ENCODE assay signal across 8 cellular contexts in the genomic region with DNA sequence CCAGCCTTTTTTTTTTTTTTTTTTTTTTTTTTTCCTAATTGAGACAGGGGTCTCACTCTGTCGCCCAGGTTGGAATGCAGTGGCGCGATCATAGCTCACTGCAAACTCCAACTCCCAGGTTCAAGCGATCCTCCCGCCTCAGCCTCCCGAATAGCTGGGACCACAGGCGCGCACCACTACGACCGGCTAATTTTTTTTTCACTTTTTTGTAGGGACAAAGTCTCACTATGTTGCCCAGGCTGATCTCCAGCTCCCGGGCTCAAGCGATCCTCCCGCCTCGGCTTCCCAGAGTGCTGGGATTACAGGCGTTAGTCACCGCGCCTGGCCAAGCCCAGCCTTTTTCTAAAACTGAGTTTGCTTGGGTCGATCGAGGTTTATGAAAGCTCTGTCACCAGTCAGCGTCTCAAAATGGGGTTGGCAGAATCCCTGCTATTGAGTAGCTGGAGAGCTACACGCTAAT. TPM values are rescaled to one million over a fixed set of nuclear protein-coding genes. Genes with fewer than 3 reads are reported as not detected.
DNase-seq lines count a peak whose midpoint lies in the region; ATAC-seq, FAIRE-seq and TF ChIP-seq lines count a peak whose summit lies in the region.

No MANE protein-coding gene starts in this region.

- TF ChIP-seq RAD21 in Ishikawa (IDR thresholded peaks at IDR 0.05; ENCODE audit: low read depth): no peak

- no peak for FAIRE-seq in urothelium cell line (lab: Jason Lieb, UNC)

- peaks cover 25% of the 10 kb centered on the region for H3K36me3 Mint-ChIP-seq in CD8-positive, alpha-beta T cell

- peaks cover 33% of the 10 kb centered on the region for H3K4me1 Mint-ChIP-seq in CD8-positive, alpha-beta T cell (ENCODE audit: low read depth)

- H3K4me3 Mint-ChIP-seq in CD8-positive, alpha-beta T cell: peak overlapping the region; percentile 99

- H3K27ac ChIP-seq in CD8-positive, alpha-beta T cell (ENCODE audit: low read depth, low read length): peak overlapping the region; percentile 100
- peak overlapping the region; percentile 100 for H3K27ac ChIP-seq in neutrophil

- no peak for DNase-seq in CD8-positive, alpha-beta T cell
- DNase-seq in activated T-cell treated with anti-CD3 and anti-CD28 coated beads, Interleukin-2, amount 50 U/mL, for 48 hours: peak; percentile 37 to 44
- DNase-seq in fibroblast of villous mesenchyme (ENCODE audit: low read depth): peak; percentile 70
- no peak for DNase-seq in iPS-NIHi11 (ENCODE audit: low spot score)
- DNase-seq in urothelium cell line (ENCODE audit: low spot score): no peak

- CTCF ChIA-PET in CD8-positive, alpha-beta T cell (lab: Charles Lee): interaction anchor here (0.6 to 0.7 kb wide), 3 partner anchors 13 to 222 kb away, joined by 3 read pairs; no protein-coding TSS in a partner anchor

- H3K27me3 Mint-ChIP-seq in CD8-positive, alpha-beta T cell (ENCODE audit: low read depth): no peaks in the 10 kb centered on the region

- no peaks in the 10 kb centered on the region for H3K9me3 ChIP-seq in CD8-positive, alpha-beta T cell (ENCODE audit: low read length)
- no peaks in the 10 kb centered on the region for H3K9me3 ChIP-seq in neutrophil

- H3K4me1 ChIP-seq in CD8-positive, alpha-beta T cell (ENCODE audit: insufficient read depth, low read length): peaks cover 38% of the 10 kb centered on the region
- peaks cover 24 to 49% of the 10 kb centered on the region in 2 experiments for H3K4me1 ChIP-seq in neutrophil (ENCODE audit: control insufficient read depth in 1 of 2, insufficient read depth in 1 of 2, low read depth in 1 of 2, low read length in 1 of 2)

- no peak for TF ChIP-seq EP300 in Ishikawa (IDR thresholded peaks at IDR 0.05; ENCODE audit: borderline replicate concordance)

- POLR2A ChIA-PET in CD8-positive, alpha-beta T cell (lab: Charles Lee): interaction anchor here (0.5 to 5.9 kb wide), 13 partner anchors 10 to 1725 kb away, joined by 3 to 67 read pairs (median 6); partner anchors contain the start of genes GRIPAP1, KCND1, PIM2 and PQBP1

- H3K27me3 ChIP-seq in CD8-positive, alpha-beta T cell (ENCODE audit: insufficient read depth, low read length): no peaks in the 10 kb centered on the region
- H3K27me3 ChIP-seq in neutrophil: no peaks in the 10 kb centered on the region

- peak overlapping the region; percentile 94 for H3K4me3 ChIP-seq in CD8-positive, alpha-beta T cell (ENCODE audit: low read depth, low read length)
- H3K4me3 ChIP-seq in fibroblast of villous mesenchyme (ENCODE audit: low read depth, low read length): peak overlapping the region; percentile 55
- H3K4me3 ChIP-seq in neutrophil (ENCODE audit: low read depth in 1 of 2, low read length in 1 of 2): peak overlapping the region; percentile 65 to 86

- H3K36me3 ChIP-seq in CD8-positive, alpha-beta T cell (ENCODE audit: insufficient read depth, low read length): peaks cover 14% of the 10 kb centered on the region
- H3K36me3 ChIP-seq in neutrophil: peaks cover 8% of the 10 kb centered on the region

- intact Hi-C loops in CD8-positive, alpha-beta T cell (cut with DNase I, micrococcal nuclease): loop anchor here (1.0 to 5.0 kb wide), 10 partner anchors 41 to 361 kb away; partner anchors contain the start of genes TFE3 (in 2 of the 2), GPKOW (in 1 of the 2), GRIPAP1 (in 1 of the 2) and HDAC6 (in 1 of the 2)

- H3K27ac Mint-ChIP-seq in CD8-positive, alpha-beta T cell: peak overlapping the region; percentile 100

- no peak for TF ChIP-seq CTCF in CD8-positive, alpha-beta T cell (IDR thresholded peaks at IDR 0.05)
- TF ChIP-seq CTCF in fibroblast of villous mesenchyme (IDR thresholded peaks at IDR 0.05; ENCODE audit: insufficient read depth, low read depth, low read length) (no peak), neutrophil (IDR thresholded peaks at IDR 0.05) (no peak)

- no peaks in the 10 kb centered on the region for H3K9me3 Mint-ChIP-seq in CD8-positive, alpha-beta T cell

- no peak for ATAC-seq in CD8-positive, alpha-beta T cell
- no peak for ATAC-seq in GM21423 (IDR thresholded peaks at IDR 0.05; ENCODE audit: unreplicated experiment)

TF ChIP-seq in Ishikawa, 13 proteins besides CTCF, POLR2A, EP300 and RAD21:
- no peak for TF ChIP-seq FOXM1 (IDR thresholded peaks at IDR 0.05; ENCODE audit: borderline replicate concordance, low read depth)
- TF ChIP-seq YY1 (IDR thresholded peaks at IDR 0.05; ENCODE audit: low read depth): no peak
- TF ChIP-seq, protein P1, sequence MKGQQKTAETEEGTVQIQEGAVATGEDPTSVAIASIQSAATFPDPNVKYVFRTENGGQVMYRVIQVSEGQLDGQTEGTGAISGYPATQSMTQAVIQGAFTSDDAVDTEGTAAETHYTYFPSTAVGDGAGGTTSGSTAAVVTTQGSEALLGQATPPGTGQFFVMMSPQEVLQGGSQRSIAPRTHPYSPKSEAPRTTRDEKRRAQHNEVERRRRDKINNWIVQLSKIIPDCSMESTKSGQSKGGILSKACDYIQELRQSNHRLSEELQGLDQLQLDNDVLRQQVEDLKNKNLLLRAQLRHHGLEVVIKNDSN (IDR thresholded peaks at IDR 0.05): no peak
- no peak for TF ChIP-seq EGR1 (IDR thresholded peaks at IDR 0.05)
- TF ChIP-seq TEAD4 (IDR thresholded peaks at IDR 0.05): no peak
- TF ChIP-seq TAF1 (IDR thresholded peaks at IDR 0.05; ENCODE audit: low read depth): 0 out of 2 replicates have a peak, but pooled peaks have one; percentile 25
- no peak for TF ChIP-seq TCF12 (IDR thresholded peaks at IDR 0.05; ENCODE audit: low read depth)
- peak; percentile 84 for TF ChIP-seq ZBTB7A (IDR thresholded peaks at IDR 0.05; ENCODE audit: low read depth)
- TF ChIP-seq CREB1 (IDR thresholded peaks at IDR 0.05; ENCODE audit: low read depth): no peak

RNA-seq across cellular contexts. Expression of gene OTUD5, which starts 1.3 kb away (rescaled TPM):
- 100 to 1,000 TPM; 109 to 113 TPM for total RNA-seq in CD8-positive, alpha-beta T cell
- total RNA-seq in fibroblast of villous mesenchyme: 24.2 and 28.5 TPM in 2 replicates

RNA-seq across cellular contexts. Expression of gene KCND1, which starts 13.0 kb away (rescaled TPM):
- total RNA-seq in CD8-positive, alpha-beta T cell: 1 to 10 TPM; 1.2 to 3.0 TPM
- 0.32 and 2.6 TPM in 2 replicates for total RNA-seq in fibroblast of villous mesenchyme

RNA-seq across cellular contexts. Expression of gene PIM2, which starts 39.8 kb away (rescaled TPM):
- 100 to 1,000 TPM; 212 to 218 TPM for total RNA-seq in CD8-positive, alpha-beta T cell
- 4.5 and 12.5 TPM in 2 replicates for total RNA-seq in fibroblast of villous mesenchyme

RNA-seq across cellular contexts. Expression of gene GRIPAP1, which starts 43.4 kb away (rescaled TPM):
- total RNA-seq in CD8-positive, alpha-beta T cell: 100 to 1,000 TPM; 102 to 114 TPM
- total RNA-seq in fibroblast of villous mesenchyme: 14.2 and 14.5 TPM in 2 replicates

RNA-seq across cellular contexts. Expression of gene SLC35A2, which starts 47.2 kb away (rescaled TPM):
- 10 to 100 TPM; 14.6 to 16.6 TPM for total RNA-seq in CD8-positive, alpha-beta T cell
- total RNA-seq in fibroblast of villous mesenchyme: 17.1 and 25.5 TPM in 2 replicates

Comparison
In these comparisons a context has a peak if more than half of its experiments do, and no peak if none do; other contexts are left out.
1. DNase-seq: peak in activated T-cell treated with anti-CD3 and anti-CD28 coated beads, Interleukin-2, amount 50 U/mL, for 48 hours (2 of 2) and fibroblast of villous mesenchyme (single experiment); none in CD8-positive, alpha-beta T cell (0 of 7), iPS-NIHi11 (single experiment) and urothelium cell line (single experiment).
2. RNA of gene PIM2, which starts 39.8 kb away (total RNA-seq): 212 to 218 TPM in CD8-positive, alpha-beta T cell; 4.5 to 12.5 TPM in fibroblast of villous mesenchyme; every median in the first group is over 10 times any median in the second.
3. Peak in every context shown above with its lines, with median percentiles within 50 percentile points of each other: H3K4me3 ChIP-seq.